ENCODE assay signal across 8 cellular contexts in genomic region chr20:16575390-16576140, GRCh38. TPM values are rescaled to one million over a fixed set of nuclear protein-coding genes. Genes with fewer than 3 reads are reported as not detected.
DNase-seq lines count a peak whose midpoint lies in the region; ATAC-seq and TF ChIP-seq lines count a peak whose summit lies in the region.

No MANE protein-coding gene starts in this region.

- intact Hi-C loops in Right ventricle myocardium inferior (cut with DNase I) (no loop called here), testis (cut with DNase I; ENCODE audit: low total_unique reads) (no loop called here)

- H3K4me1 ChIP-seq in cardiac muscle cell (ENCODE audit: low read depth) (no peaks in the 10 kb centered on the region), testis (peaks cover 8% of the 10 kb centered on the region)

- H3K36me3 Mint-ChIP-seq in activated naive CD8-positive, alpha-beta T cell treated with anti-CD3 and anti-CD28 coated beads, Interleukin-2, amount 50 U/mL, for 24 hours (ENCODE audit: low read depth), result no peaks in the 10 kb centered on the region

- no peak for TF ChIP-seq CTCF in cardiac muscle cell (IDR thresholded peaks at IDR 0.05; ENCODE audit: low read depth, low read length)
- no peak for TF ChIP-seq CTCF in testis (IDR thresholded peaks at IDR 0.05)

- 29 to 33% methylated on average over 18 of the region's 18 CpGs for WGBS in testis, 2 donors

- H3K27me3 Mint-ChIP-seq in activated naive CD8-positive, alpha-beta T cell treated with anti-CD3 and anti-CD28 coated beads, Interleukin-2, amount 50 U/mL, for 24 hours, result peaks cover 4% of the 10 kb centered on the region

- no peak for ATAC-seq in Right ventricle myocardium inferior
- no peak for ATAC-seq in activated naive CD8-positive, alpha-beta T cell treated with anti-CD3 and anti-CD28 coated beads, Interleukin-2, amount 50 U/mL, for 24 hours
- no peak for ATAC-seq in HG02763 (IDR thresholded peaks at IDR 0.05; ENCODE audit: unreplicated experiment)

- no peak for TF ChIP-seq POLR2A in testis (IDR thresholded peaks at IDR 0.05)

- peaks cover 29% of the 10 kb centered on the region for H3K4me1 Mint-ChIP-seq in activated naive CD8-positive, alpha-beta T cell treated with anti-CD3 and anti-CD28 coated beads, Interleukin-2, amount 50 U/mL, for 24 hours

- peak overlapping the region; percentile 86 for H3K4me3 Mint-ChIP-seq in activated naive CD8-positive, alpha-beta T cell treated with anti-CD3 and anti-CD28 coated beads, Interleukin-2, amount 50 U/mL, for 24 hours

- H3K4me3 ChIP-seq in cardiac muscle cell, result peak overlapping the region; percentile 11
- peak overlapping the region; percentile 40 to 57 for H3K4me3 ChIP-seq in testis

- no peaks in the 10 kb centered on the region for H3K9me3 ChIP-seq in cardiac muscle cell (ENCODE audit: low read depth)
- no peaks in the 10 kb centered on the region for H3K9me3 ChIP-seq in testis

- H3K9me3 Mint-ChIP-seq in activated naive CD8-positive, alpha-beta T cell treated with anti-CD3 and anti-CD28 coated beads, Interleukin-2, amount 50 U/mL, for 24 hours, result no peaks in the 10 kb centered on the region

- H3K27ac Mint-ChIP-seq in activated naive CD8-positive, alpha-beta T cell treated with anti-CD3 and anti-CD28 coated beads, Interleukin-2, amount 50 U/mL, for 24 hours, result peak overlapping the region; percentile 75

- H3K27me3 ChIP-seq in cardiac muscle cell, result no peaks in the 10 kb centered on the region
- no peaks in the 10 kb centered on the region for H3K27me3 ChIP-seq in testis

- DNase-seq in cardiac muscle cell (ENCODE audit: low read depth in 1 of 2, low spot score in 1 of 2) (peak in 1 of 2 donors; percentile 38), Right ventricle myocardium inferior (ENCODE audit: missing footprints) (no peak), inferior parietal cortex (ENCODE audit: extremely low spot score) (peak; percentile 40), testis (peak; percentile 34), HT-29 (ENCODE audit: low spot score) (no peak), COLO668 (lab: John Stamatoyannopoulos, UW; ENCODE audit: unreplicated experiment) (no peak)
- no peak for DNase-seq in activated naive CD8-positive, alpha-beta T cell treated with anti-CD3 and anti-CD28 coated beads, Interleukin-2, amount 50 U/mL, for 24 hours

- H3K27ac ChIP-seq in cardiac muscle cell (peak overlapping the region; percentile 2), testis (peak overlapping the region; percentile 50 to 55)

- H3K36me3 ChIP-seq in cardiac muscle cell (no peaks in the 10 kb centered on the region), testis (ENCODE audit: low read depth, missing control alignments) (no peaks in the 10 kb centered on the region)

RNA-seq across cellular contexts. Expression of gene KIF16B, which starts 2.3 kb away (rescaled TPM):
- total RNA-seq in cardiac muscle cell (16.8 and 26.5 TPM in 2 replicates), Right ventricle myocardium inferior (18.4 TPM), testis (10 to 100 TPM; 22.3 to 25.5 TPM)
- polyA plus RNA-seq in cardiac muscle cell (8.2 and 13.1 TPM in 2 replicates), testis (ENCODE audit: insufficient read depth, low read depth, low replicate concordance) (10.2 TPM)
- 4.2 and 5.7 TPM in 2 replicates for total RNA-seq in HT-29 (2014; rRNA removed; shearing (Covaris generic))

Comparison
In these comparisons a context has a peak if more than half of its experiments do, and no peak if none do; other contexts are left out.
1. DNase-seq: peak in inferior parietal cortex (single experiment) and testis (single experiment); none in Right ventricle myocardium inferior (single experiment), activated naive CD8-positive, alpha-beta T cell treated with anti-CD3 and anti-CD28 coated beads, Interleukin-2, amount 50 U/mL, for 24 hours (single experiment), HT-29 (single experiment) and COLO668 (single experiment).